Comparison of ENCODE assay signal across 14 cellular contexts in the genomic region with DNA sequence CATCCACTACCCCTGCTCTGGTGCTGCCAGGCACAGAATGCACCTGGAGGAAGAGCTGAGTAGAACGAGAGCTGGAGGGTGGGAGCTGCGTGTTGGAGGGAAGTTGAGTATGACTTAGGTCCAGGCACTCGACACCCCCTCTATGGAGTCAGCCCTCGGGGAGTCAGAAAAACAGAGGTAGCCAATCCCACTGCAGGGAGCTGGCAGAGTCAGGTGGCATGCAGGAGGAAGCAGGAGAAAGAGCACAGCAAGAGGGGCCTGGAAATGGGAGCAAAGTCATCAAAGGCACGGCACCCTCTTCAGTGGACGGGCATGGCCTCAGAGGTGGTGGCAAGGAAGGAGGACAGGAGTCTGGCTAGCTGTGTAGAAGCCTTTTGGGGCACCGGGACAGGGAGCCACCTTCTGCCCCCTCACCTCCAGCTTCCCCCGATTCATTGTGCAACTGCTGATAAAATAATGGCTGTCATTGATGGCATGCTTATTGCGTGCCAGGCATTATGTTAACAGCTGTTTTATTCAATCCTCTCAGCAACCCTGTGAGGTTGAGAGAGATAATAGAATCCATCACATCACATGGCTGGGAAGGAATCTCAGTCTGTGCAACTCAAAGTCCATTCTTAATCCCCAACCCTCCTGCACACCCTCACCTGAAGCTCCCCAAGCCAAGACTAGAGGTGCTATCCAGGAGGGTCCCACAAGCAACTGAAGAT. TPM values are rescaled to one million over a fixed set of nuclear protein-coding genes. Genes with fewer than 3 reads are reported as not detected.
A peak's percentile ranks its signal among the peaks of the same experiment; 100 is the strongest.
DNase-seq lines count a peak whose midpoint lies in the region; ATAC-seq and TF ChIP-seq lines count a peak whose summit lies in the region.
"Had no signal": no experiment of that assay in that cellular context is flagged by ENCODE, and none has a peak within 500 bp of the region (broad histone marks: within the 10 kb centered on the region; RNA-seq: fewer than 3 reads in every experiment).

No MANE protein-coding gene starts in this region.

- ATAC-seq in heart left ventricle (no peak), Right ventricle myocardium inferior (no peak)
- ATAC-seq: GM12878, T-cell, WTC11 had no signal

- no peak overlapping the region for H3K4me3 ChIP-seq in heart left ventricle
- H3K4me3 ChIP-seq in coronary artery = no peak overlapping the region
- H3K4me3 ChIP-seq in tibial artery = no peak overlapping the region
- H3K4me3 ChIP-seq: GM12878, uterus had no signal

- whole genome bisulfite sequencing in heart left ventricle, 4 donors = 58 to 75% (median 67%) methylated on average over 9 of the region's 9 CpGs

- H3K4me1 ChIP-seq in heart left ventricle (peaks cover 4 to 77% (median 60%) of the 10 kb centered on the region in 12 donors), tibial artery (peaks cover 0 to 82% (median 62%) of the 10 kb centered on the region in 4 donors)

- TF ChIP-seq CTCF in heart left ventricle (IDR thresholded peaks at IDR 0.05) (no peak), coronary artery (IDR thresholded peaks at IDR 0.05) (no peak), tibial artery (IDR thresholded peaks at IDR 0.05) (no peak)

- H3K27me3 ChIP-seq in heart left ventricle (no peaks in the 10 kb centered on the region), tibial artery (no peaks in the 10 kb centered on the region)
- H3K27me3 ChIP-seq: neutrophil, uterus had no signal

- H3K27ac ChIP-seq in heart left ventricle (peak overlapping the region; percentile 78 to 94 (median 82)), coronary artery (peak overlapping the region; percentile 88 to 89), tibial artery (peak overlapping the region; percentile 87 to 88)
- H3K27ac ChIP-seq: neutrophil had no signal

- DNase-seq in heart left ventricle = no peak
- no peak for DNase-seq in Right ventricle myocardium inferior (ENCODE audit: missing footprints)
- DNase-seq in coronary artery (ENCODE audit: low spot score) = no peak
- peak; percentile 76 for DNase-seq in myocyte (ENCODE audit: low read depth)
- no peak for DNase-seq in tibial artery
- DNase-seq in NCI-H1436 treated with DMSO at 0.1 percent for 48 hours (lab: John Stamatoyannopoulos, UW) = no peak
- no peak for DNase-seq in NOMO-1 (lab: John Stamatoyannopoulos, UW; ENCODE audit: unreplicated experiment in 2 of 2)
- no peak for DNase-seq in activated CD4-positive, CD25-positive, alpha-beta regulatory T cell treated with anti-CD3 and anti-CD28 coated beads, Interleukin-2, amount 50 U/mL, for 72 hours
- DNase-seq: COR-L47, T-cell, uterus had no signal

- no peaks in the 10 kb centered on the region for H3K9me3 ChIP-seq in heart left ventricle
- no peaks in the 10 kb centered on the region for H3K9me3 ChIP-seq in tibial artery
- H3K9me3 ChIP-seq: neutrophil, uterus had no signal

- no peak for TF ChIP-seq POLR2A in heart left ventricle (IDR thresholded peaks at IDR 0.05)

- H3K36me3 ChIP-seq in heart left ventricle (no peaks in the 10 kb centered on the region), tibial artery (no peaks in the 10 kb centered on the region)
- H3K36me3 ChIP-seq: neutrophil, uterus had no signal

- intact Hi-C loops in heart left ventricle (cut with DNase I) (loop anchor here in 5 of 10 donors (2.0 to 10.0 kb wide), 4 partner anchors 22 to 48 kb away; partner anchors contain the start of gene C1orf198 (in 3 of the 5)), Right ventricle myocardium inferior (cut with DNase I) (loop anchor here (5.0 kb wide), 1 partner anchor 41 kb away; the partner anchor contains the start of gene C1orf198), tibial artery (cut with DNase I; ENCODE audit: low total_unique reads) (no loop called here)

RNA-seq across cellular contexts. Expression of gene C1orf198, which starts 42.0 kb away (rescaled TPM):
- total RNA-seq in heart left ventricle = 100 to 1,000 TPM in 1 of 9 donors, 10 to 100 TPM in 8; 29.7 to 145 (median 63.8) TPM
- polyA plus RNA-seq in heart left ventricle = 10 to 100 TPM; 23.1 to 72.8 TPM
- 46.0 TPM for total RNA-seq in Right ventricle myocardium inferior
- 100 and 168 TPM in 2 replicates for total RNA-seq in myocyte
- polyA plus RNA-seq in myocyte (2012) = 168 TPM
